In genomic region chr5:18394154-18394804, GRCh38 we compare ENCODE assay signal across 9 cellular contexts.
DNase-seq lines count a peak whose midpoint lies in the region; ATAC-seq and TF ChIP-seq lines count a peak whose summit lies in the region.
"Had no signal": no experiment of that assay in that cellular context is flagged by ENCODE, and none has a peak within 500 bp of the region (broad histone marks: within the 10 kb centered on the region; RNA-seq: fewer than 3 reads in every experiment).

No MANE protein-coding gene starts in this region.

- H3K4me3 ChIP-seq in epithelial cell of proximal tubule (ENCODE audit: low read depth, low read length) (no peak overlapping the region), uterus (no peak overlapping the region)

- intact Hi-C loops in uterus (cut with DNase I; ENCODE audit: low total_unique reads): no loop called here

- no peak overlapping the region for H3K27ac ChIP-seq in uterus

- TF ChIP-seq CTCF in epithelial cell of proximal tubule (conservative IDR thresholded peaks at IDR 0.05; ENCODE audit: low read depth, low read length) (peak; percentile 86), nephron progenitor cell (IDR thresholded peaks at IDR 0.05) (peak; percentile 88), uterus (IDR thresholded peaks at IDR 0.05) (peak in 3 of 4 experiments; percentile 6 to 32 (median 13))

- no peaks in the 10 kb centered on the region for H3K27me3 Mint-ChIP-seq in nephron progenitor cell (ENCODE audit: low read depth, poor library complexity)
- H3K27me3 Mint-ChIP-seq: naive thymus-derived CD8-positive, alpha-beta T cell had no signal

- H3K27me3 ChIP-seq in uterus: no peaks in the 10 kb centered on the region

- in situ Hi-C loops in ACHN (cut with HindIII; ENCODE audit: low pct_ligation_motif_present, low pct_unique_long_range_greater_than_20kb, low sequenced_read_pairs): no loop called here

- peaks cover 23% of the 10 kb centered on the region for H3K4me1 Mint-ChIP-seq in nephron progenitor cell
- H3K4me1 Mint-ChIP-seq: naive thymus-derived CD8-positive, alpha-beta T cell had no signal

- no peak for TF ChIP-seq POLR2A in uterus (IDR thresholded peaks at IDR 0.05)

- H3K36me3 ChIP-seq in uterus: no peaks in the 10 kb centered on the region

- peaks cover 9% of the 10 kb centered on the region for H3K9me3 Mint-ChIP-seq in nephron progenitor cell

- no peak overlapping the region for H3K4me3 Mint-ChIP-seq in nephron progenitor cell
- H3K4me3 Mint-ChIP-seq: naive thymus-derived CD8-positive, alpha-beta T cell had no signal

- peak; percentile 37 for DNase-seq in ACHN
- DNase-seq in NCI-H2196 treated with DMSO at 0.1 percent for 48 hours (lab: John Stamatoyannopoulos, UW; ENCODE audit: unreplicated experiment): peak; percentile 3
- peak; percentile 62 for DNase-seq in activated CD4-positive, alpha-beta T cell treated with anti-CD3 and anti-CD28 coated beads for 48 hours
- peak; percentile 23 for DNase-seq in epithelial cell of proximal tubule (ENCODE audit: low read depth)
- DNase-seq in nephron progenitor cell: peak; percentile 81
- no peak for DNase-seq in uterus

- peaks cover 5% of the 10 kb centered on the region for H3K36me3 Mint-ChIP-seq in nephron progenitor cell (ENCODE audit: low read depth)
- H3K36me3 Mint-ChIP-seq: naive thymus-derived CD8-positive, alpha-beta T cell had no signal

- no peaks in the 10 kb centered on the region for H3K4me1 ChIP-seq in uterus

- ATAC-seq in GM18498 (IDR thresholded peaks at IDR 0.05; ENCODE audit: unreplicated experiment) (peak; percentile 73), HG03025 (IDR thresholded peaks at IDR 0.05; ENCODE audit: low FRiP score, unreplicated experiment) (peak; percentile 61)
- ATAC-seq: naive thymus-derived CD8-positive, alpha-beta T cell had no signal

- no peak overlapping the region for H3K27ac Mint-ChIP-seq in nephron progenitor cell
- H3K27ac Mint-ChIP-seq: naive thymus-derived CD8-positive, alpha-beta T cell had no signal

- no peaks in the 10 kb centered on the region for H3K9me3 ChIP-seq in uterus

Comparison
In these comparisons a context has a peak if more than half of its experiments do, and no peak if none do; other contexts are left out.
1. DNase-seq: peak in ACHN (single experiment), NCI-H2196 treated with DMSO at 0.1 percent for 48 hours (single experiment), activated CD4-positive, alpha-beta T cell treated with anti-CD3 and anti-CD28 coated beads for 48 hours (single experiment), epithelial cell of proximal tubule (single experiment) and nephron progenitor cell (single experiment); none in uterus (0 of 2).
2. CTCF ChIP-seq: peak in every context shown above with its lines; median percentile 88 in nephron progenitor cell; 86 in epithelial cell of proximal tubule; 13 in uterus.